In the genomic region with DNA sequence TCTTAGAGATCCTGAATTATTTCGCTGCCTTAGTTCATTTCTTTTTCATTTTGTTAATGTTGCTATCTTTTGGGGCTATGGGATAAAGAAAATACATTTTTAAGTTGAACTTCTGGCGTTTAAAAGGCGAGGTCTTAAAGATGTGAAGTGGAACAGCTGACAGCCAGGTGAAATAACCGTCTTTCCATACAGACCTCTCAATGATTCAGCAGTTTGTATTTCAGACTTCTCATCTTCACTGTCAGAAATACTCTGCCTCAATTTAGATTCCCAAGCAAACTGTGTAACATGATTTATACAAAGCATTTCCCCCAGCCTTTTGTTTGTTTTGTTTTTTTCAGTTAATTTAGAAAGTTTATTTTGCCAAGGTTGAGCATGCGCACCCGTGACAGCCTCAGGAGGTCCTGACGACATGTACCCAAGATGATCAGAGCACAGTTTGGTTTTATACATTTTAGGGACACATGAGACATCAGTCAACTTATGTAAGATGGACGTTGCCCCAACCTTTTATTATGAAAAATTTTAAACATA, we compare ENCODE assay signal across 1 cellular context.
TF ChIP-seq lines count a peak whose summit lies in the region.

No MANE protein-coding gene starts in this region.

TF ChIP-seq in GM23338, 12 proteins besides CTCF, POLR2A, EP300 and RAD21 (continued from another document):
- no peak for TF ChIP-seq POLR2AphosphoS5 (IDR thresholded peaks at IDR 0.05; ENCODE audit: low read depth)
- TF ChIP-seq ZNF114 (CRISPR knock-in tag; IDR thresholded peaks at IDR 0.05) = no peak
- TF ChIP-seq EZH2 (IDR thresholded peaks at IDR 0.05; ENCODE audit: low read depth, unreplicated experiment) = no peak
